In genomic region chr17:38619937-38620550, GRCh38 we compare ENCODE assay signal across 21 cellular contexts. TPM values are rescaled to one million over a fixed set of nuclear protein-coding genes. Genes with fewer than 3 reads are reported as not detected.
DNase-seq lines count a peak whose midpoint lies in the region; ATAC-seq and TF ChIP-seq lines count a peak whose summit lies in the region.
"Had no signal": no experiment of that assay in that cellular context is flagged by ENCODE, and none has a peak within 500 bp of the region (broad histone marks: within the 10 kb centered on the region; RNA-seq: fewer than 3 reads in every experiment).

No MANE protein-coding gene starts in this region.

- H2BK15ac ChIP-seq in mesendoderm (replicated peaks; ENCODE audit: low read depth) = no peak overlapping the region

- no peak overlapping the region for H3K4ac ChIP-seq in mesendoderm (ENCODE audit: low read depth, low read length)

- H3K27ac Mint-ChIP-seq in chondrocyte (ENCODE audit: unreplicated experiment) = no peak overlapping the region
- H3K27ac Mint-ChIP-seq: B cell; CD4-positive, CD25-positive, alpha-beta regulatory T cell had no signal

- no peak overlapping the region for H2AK5ac ChIP-seq in mesendoderm (ENCODE audit: low read length)

- no peaks in the 10 kb centered on the region for H3K79me2 ChIP-seq in mesendoderm (ENCODE audit: control insufficient read depth, insufficient read depth, low read length)

- no peak overlapping the region for H3K4me2 ChIP-seq in mesendoderm (ENCODE audit: low read length)

- H3K79me1 ChIP-seq in mesendoderm (ENCODE audit: low read length) = no peaks in the 10 kb centered on the region

- no peak overlapping the region for H3K27ac ChIP-seq in mesendoderm (ENCODE audit: low read depth, low read length)
- H3K27ac ChIP-seq: Peyer's patch had no signal

- H3K18ac ChIP-seq in mesendoderm (ENCODE audit: low read length) = no peak overlapping the region

- H3K4me1 Mint-ChIP-seq in chondrocyte (ENCODE audit: low read depth) = no peaks in the 10 kb centered on the region

- no peak for TF ChIP-seq CTCF in chondrocyte (IDR thresholded peaks at IDR 0.05)

- H3K4me3 ChIP-seq in mesendoderm (ENCODE audit: low read length) = no peak overlapping the region
- H3K4me3 ChIP-seq: GM12878, K562, Peyer's patch had no signal

- H3K9ac ChIP-seq in mesendoderm (ENCODE audit: low read length) = no peak overlapping the region

- ATAC-seq in GM21447 (IDR thresholded peaks at IDR 0.05; ENCODE audit: unreplicated experiment) = no peak
- ATAC-seq: GM12878, K562 had no signal

- no peaks in the 10 kb centered on the region for H3K36me3 ChIP-seq in mesendoderm (ENCODE audit: control insufficient read depth, insufficient read depth, low read length)
- H3K36me3 ChIP-seq: Peyer's patch had no signal

- no peak overlapping the region for H2BK120ac ChIP-seq in mesendoderm (ENCODE audit: low read depth, low read length)

- no CpG with 5 or more reads among the region's 9 CpGs for WGBS in mesendoderm (ENCODE audit: extremely low coverage, insufficient coverage, low lambda C conversion rate)

- no peaks in the 10 kb centered on the region for H3K27me3 ChIP-seq in mesendoderm (ENCODE audit: insufficient read depth, low read length, poor library complexity)
- H3K27me3 ChIP-seq: Peyer's patch had no signal

- no peak overlapping the region for H3K56ac ChIP-seq in mesendoderm (ENCODE audit: low read length)

- no peaks in the 10 kb centered on the region for H3K4me1 ChIP-seq in mesendoderm (ENCODE audit: control insufficient read depth, low read depth, low read length)
- H3K4me1 ChIP-seq: Peyer's patch had no signal

- no peaks in the 10 kb centered on the region for H3K36me3 Mint-ChIP-seq in chondrocyte (ENCODE audit: low read depth)
- H3K36me3 Mint-ChIP-seq: CD4-positive, CD25-positive, alpha-beta regulatory T cell had no signal

- no peak overlapping the region for H3K23ac ChIP-seq in mesendoderm (ENCODE audit: low read length)

- no peak overlapping the region for H2BK5ac ChIP-seq in mesendoderm (ENCODE audit: low read length)

- H4K8ac ChIP-seq in mesendoderm (ENCODE audit: low read depth, low read length) = no peak overlapping the region

- H4K5ac ChIP-seq in mesendoderm (ENCODE audit: low read length) = no peak overlapping the region

- H3K4me3 Mint-ChIP-seq in chondrocyte (ENCODE audit: unreplicated experiment) = no peak overlapping the region
- H3K4me3 Mint-ChIP-seq: B cell; CD4-positive, CD25-positive, alpha-beta regulatory T cell had no signal

- H3K27me3 Mint-ChIP-seq in chondrocyte (ENCODE audit: low read depth) = peaks cover 52% of the 10 kb centered on the region

- peak; percentile 33 for DNase-seq in activated effector memory CD4-positive, alpha-beta T cell treated with anti-CD3 and anti-CD28 coated beads, Interleukin-2, amount 50 U/mL, for 16 hours
- DNase-seq in activated effector memory CD4-positive, alpha-beta T cell treated with Interleukin-2 at 50 U/mL for 16 hours = no peak
- DNase-seq in chondrocyte (ENCODE audit: low spot score) (peak; percentile 29), mesendoderm (peak; percentile 27), SIG-M5 treated with dmso at 0.1 percent for 504 hours (lab: John Stamatoyannopoulos, UW; ENCODE audit: unreplicated experiment) (no peak), SW480 (ENCODE audit: low spot score) (no peak), NCI-H2029 (lab: John Stamatoyannopoulos, UW) (no peak)
- DNase-seq: 8988T; CD4-positive, CD25-positive, alpha-beta regulatory T cell; COR-L47; GDM1; NCI-H1105; NCI-H2081 treated with DMSO at 0.1 percent for 48 hours; NCI-H446 treated with DMSO at 0.1 percent for 48 hours; NCI-H69 had no signal

- no peaks in the 10 kb centered on the region for H3K9me3 Mint-ChIP-seq in chondrocyte (ENCODE audit: low read depth)

RNA-seq across cellular contexts. Expression of gene SRCIN1, which starts 14.3 kb away (rescaled TPM):
- total RNA-seq in chondrocyte = 0.30 to 0.51 TPM in 2 of 3 replicates, not detected in the other
- 1.5 TPM for polyA plus RNA-seq in mesendoderm (2013, experiment 1 of 2)
- polyA plus RNA-seq in mesendoderm (2013, experiment 2 of 2) = 0.97 TPM
- total RNA-seq: CD4-positive, CD25-positive, alpha-beta regulatory T cell had no signal
- polyA plus RNA-seq: AG04450; CD4-positive, CD25-positive, alpha-beta regulatory T cell had no signal

RNA-seq across cellular contexts. Expression of gene EPOP, which starts 54.7 kb away (rescaled TPM):
- total RNA-seq in chondrocyte = 1.2 to 3.4 TPM (median 2.8 TPM) in 3 replicates
- 1.3 TPM for polyA plus RNA-seq in mesendoderm (2013, experiment 1 of 2)
- polyA plus RNA-seq in mesendoderm (2013, experiment 2 of 2) = 1.3 TPM

Comparison
In these comparisons a context has a peak if more than half of its experiments do, and no peak if none do; other contexts are left out.
1. DNase-seq: peak in activated effector memory CD4-positive, alpha-beta T cell treated with anti-CD3 and anti-CD28 coated beads, Interleukin-2, amount 50 U/mL, for 16 hours (single experiment), chondrocyte (single experiment) and mesendoderm (single experiment); none in activated effector memory CD4-positive, alpha-beta T cell treated with Interleukin-2 at 50 U/mL for 16 hours (single experiment), SIG-M5 treated with dmso at 0.1 percent for 504 hours (single experiment), SW480 (single experiment) and NCI-H2029 (single experiment).